In the genomic region with DNA sequence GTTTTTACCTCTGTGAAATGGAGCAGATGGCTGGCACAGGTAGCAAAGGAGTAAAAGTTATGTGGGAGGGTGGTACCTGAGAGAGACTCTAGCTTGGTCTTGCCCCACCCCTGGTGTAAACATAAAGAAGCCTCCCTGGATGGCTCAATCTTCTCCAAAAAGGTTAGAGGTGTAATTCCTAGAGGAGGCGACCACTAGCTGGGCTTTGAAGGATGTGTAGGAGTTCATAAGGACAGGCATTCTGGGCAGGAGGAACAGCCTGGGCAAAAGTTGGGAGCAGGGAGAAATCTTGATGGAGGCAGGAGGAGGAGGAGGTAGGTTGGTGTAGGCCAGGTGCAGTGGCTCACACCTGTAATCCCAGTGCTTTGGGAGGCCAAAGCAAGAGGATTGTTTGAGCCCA, we compare ENCODE assay signal across 18 cellular contexts. TPM values are rescaled to one million over a fixed set of nuclear protein-coding genes. Genes with fewer than 3 reads are reported as not detected.
"Had no signal": no experiment of that assay in that cellular context is flagged by ENCODE, and none has a peak within 500 bp of the region (broad histone marks: within the 10 kb centered on the region; RNA-seq: fewer than 3 reads in every experiment).

No MANE protein-coding gene starts in this region.

- H3K9me3 Mint-ChIP-seq: activated naive CD8-positive, alpha-beta T cell treated with anti-CD3 and anti-CD28 coated beads, Interleukin-2, amount 50 U/mL, for 24 hours; T-helper 2 cell treated with Interferon-gamma antibody and Interleukin-4, amounts not matched to agents 5 μg/mL and 100 μg/mL, for 36 hours had no signal

- H3K27ac ChIP-seq: gastrocnemius medialis, heart left ventricle, pancreas, sigmoid colon, uterus had no signal

- H3K9me3 ChIP-seq: gastrocnemius medialis, heart left ventricle, pancreas, sigmoid colon, spleen, uterus had no signal

- H3K4me1 ChIP-seq: gastrocnemius medialis, pancreas, sigmoid colon, uterus had no signal

- H3K36me3 ChIP-seq: pancreas, sigmoid colon, uterus had no signal

- H3K27me3 Mint-ChIP-seq: activated naive CD8-positive, alpha-beta T cell treated with anti-CD3 and anti-CD28 coated beads, Interleukin-2, amount 50 U/mL, for 24 hours had no signal

- H3K27me3 ChIP-seq: gastrocnemius medialis, heart left ventricle, pancreas, spleen, uterus had no signal

- H3K27ac Mint-ChIP-seq: activated naive CD8-positive, alpha-beta T cell treated with anti-CD3 and anti-CD28 coated beads, Interleukin-2, amount 50 U/mL, for 24 hours had no signal

- DNase-seq: activated CD4-positive, alpha-beta T cell treated with anti-CD3 and anti-CD28 coated beads, Interleukin-2, amount 50 U/mL, for 1 hour; activated CD4-positive, CD25-positive, alpha-beta regulatory T cell; activated naive CD4-positive, alpha-beta T cell; activated naive CD8-positive, alpha-beta T cell treated with anti-CD3 and anti-CD28 coated beads, Interleukin-2, amount 50 U/mL, for 24 hours; activated T-cell treated with anti-CD3 and anti-CD28 coated beads, Interleukin-2, amount 50 U/mL, for 48 hours; aorta; cerebellar nuclear complex; dermis blood vessel endothelial cell; gastrocnemius medialis; heart left ventricle; left cardiac atrium; mammary epithelial cell; pancreas; sigmoid colon; spleen; uterus had no signal

- H3K4me3 ChIP-seq: gastrocnemius medialis, heart left ventricle, pancreas, sigmoid colon, spleen, uterus had no signal

- ATAC-seq: activated naive CD8-positive, alpha-beta T cell treated with anti-CD3 and anti-CD28 coated beads, Interleukin-2, amount 50 U/mL, for 24 hours; gastrocnemius medialis; heart left ventricle; left cardiac atrium; pancreas had no signal

- H3K4me3 Mint-ChIP-seq: activated naive CD8-positive, alpha-beta T cell treated with anti-CD3 and anti-CD28 coated beads, Interleukin-2, amount 50 U/mL, for 24 hours; T-helper 2 cell treated with Interferon-gamma antibody and Interleukin-4, amounts not matched to agents 5 μg/mL and 100 μg/mL, for 36 hours had no signal

RNA-seq across cellular contexts. Expression of gene ICAM4, which starts 7.8 kb away (rescaled TPM):
- total RNA-seq: epithelial cell of proximal tubule, gastrocnemius medialis, sigmoid colon had no signal

RNA-seq across cellular contexts. Expression of gene ICAM5, which starts 10.8 kb away (rescaled TPM):
- total RNA-seq: epithelial cell of proximal tubule, gastrocnemius medialis had no signal
